16 cellular contexts compared by ENCODE assay signal in genomic region chr6:169328112-169328801, GRCh38.
DNase-seq lines count a peak whose midpoint lies in the region; ATAC-seq and TF ChIP-seq lines count a peak whose summit lies in the region.
"Had no signal": no experiment of that assay in that cellular context is flagged by ENCODE, and none has a peak within 500 bp of the region (broad histone marks: within the 10 kb centered on the region; RNA-seq: fewer than 3 reads in every experiment).

No MANE protein-coding gene starts in this region.

- no peak for TF ChIP-seq POLR2A in heart left ventricle (IDR thresholded peaks at IDR 0.05)

- DNase-seq in AG09309 (ENCODE audit: low read depth) = peak; percentile 32
- peak; percentile 70 for DNase-seq in LHCN-M2 (ENCODE audit: low read depth)
- peak; percentile 30 for DNase-seq in brain pericyte (ENCODE audit: low read depth, low spot score)
- DNase-seq in kidney glomerular epithelial cell (lab: John Stamatoyannopoulos, UW) = peak; percentile 34
- DNase-seq in inferior parietal cortex (ENCODE audit: extremely low spot score) = no peak
- no peak for DNase-seq in heart left ventricle
- no peak for DNase-seq in DMS 273 treated with DMSO at 0.1 percent for 48 hours (lab: John Stamatoyannopoulos, UW)
- DNase-seq: activated CD4-positive, alpha-beta T cell treated with anti-CD3 and anti-CD28 coated beads for 36 hours; activated T-cell treated with anti-CD3 and anti-CD28 coated beads, Interleukin-2, amount 50 U/mL, for 1 hour; dermis blood vessel endothelial cell; DMS153; NCI-H1436; NCI-H524; transverse colon had no signal

- H3K4me3 ChIP-seq in AG09309 (ENCODE audit: control insufficient read depth, low read depth, low read length) (no peak overlapping the region), heart left ventricle (no peak overlapping the region)
- H3K4me3 ChIP-seq: prostate gland, transverse colon had no signal

- no peaks in the 10 kb centered on the region for H3K4me1 ChIP-seq in heart left ventricle
- H3K4me1 ChIP-seq: prostate gland, transverse colon had no signal

- H3K27ac ChIP-seq in heart left ventricle = no peak overlapping the region
- H3K27ac ChIP-seq: prostate gland, transverse colon had no signal

- ATAC-seq in heart left ventricle (no peak), HG02970 (IDR thresholded peaks at IDR 0.05; ENCODE audit: low FRiP score, unreplicated experiment) (no peak)
- ATAC-seq: activated CD4-positive, alpha-beta T cell treated with anti-CD3 and anti-CD28 coated beads for 36 hours had no signal

- no peaks in the 10 kb centered on the region for H3K36me3 ChIP-seq in heart left ventricle
- H3K36me3 ChIP-seq: prostate gland, transverse colon had no signal

- H3K9me3 ChIP-seq in heart left ventricle = peaks cover 0 to 13% (median 0%) of the 10 kb centered on the region in 12 donors
- H3K9me3 ChIP-seq: prostate gland, transverse colon had no signal

- TF ChIP-seq CTCF in AG09309 (IDR thresholded peaks at IDR 0.05; ENCODE audit: control insufficient read depth, insufficient read depth, low read depth, low read length, missing control alignments) (peak; percentile 18), heart left ventricle (IDR thresholded peaks at IDR 0.05) (no peak)

- intact Hi-C loops in heart left ventricle (cut with DNase I) = no loop called here

- WGBS in heart left ventricle, 4 donors = 60 to 72% (median 62%) methylated on average over 5 of the region's 5 CpGs

- peaks cover 0 to 6% (median 0%) of the 10 kb centered on the region in 9 donors for H3K27me3 ChIP-seq in heart left ventricle
- H3K27me3 ChIP-seq: transverse colon had no signal

Comparison
In these comparisons a context has a peak if more than half of its experiments do, and no peak if none do; other contexts are left out.
1. DNase-seq: peak in AG09309 (single experiment), LHCN-M2 (single experiment), brain pericyte (single experiment) and kidney glomerular epithelial cell (single experiment); none in inferior parietal cortex (single experiment), heart left ventricle (0 of 5) and DMS 273 treated with DMSO at 0.1 percent for 48 hours (single experiment).